In genomic region chr15:76346666-76347506, GRCh38 we compare ENCODE assay signal across 8 cellular contexts. TPM values are rescaled to one million over a fixed set of nuclear protein-coding genes. Genes with fewer than 3 reads are reported as not detected.
DNase-seq lines count a peak whose midpoint lies in the region; ATAC-seq and TF ChIP-seq lines count a peak whose summit lies in the region.

No MANE protein-coding gene starts in this region.

- H3F3A ChIP-seq in DOHH2 (ENCODE audit: control insufficient read depth, insufficient read depth) = peaks cover 7% of the 10 kb centered on the region; the same call in 1 of the 2 replicates

- ATAC-seq in GM18520 (IDR thresholded peaks at IDR 0.05; ENCODE audit: unreplicated experiment) (no peak), HG03097 (IDR thresholded peaks at IDR 0.05; ENCODE audit: low FRiP score, unreplicated experiment) (no peak), GM19351 (IDR thresholded peaks at IDR 0.05; ENCODE audit: unreplicated experiment) (no peak), GM19467 (IDR thresholded peaks at IDR 0.05; ENCODE audit: unreplicated experiment) (no peak)

- H2AFZ ChIP-seq in osteoblast (ENCODE audit: low read length) = no peak overlapping the region

- H3K27me3 ChIP-seq in DOHH2 (ENCODE audit: control insufficient read depth, low read length) (peaks cover 10% of the 10 kb centered on the region; the same call in 1 of the 2 replicates), osteoblast (ENCODE audit: insufficient read depth, low read length) (peaks cover 66% of the 10 kb centered on the region)

- H3K4me1 ChIP-seq in DOHH2 (ENCODE audit: control insufficient read depth, low read length) (peaks cover 6% of the 10 kb centered on the region; the same call in 1 of the 2 replicates), osteoblast (ENCODE audit: insufficient read depth, low read length) (peaks cover 6% of the 10 kb centered on the region)

- no peaks in the 10 kb centered on the region for H3K9me2 ChIP-seq in DOHH2 (replicated peaks; ENCODE audit: control insufficient read depth, low read length)

- H3K27ac ChIP-seq in DOHH2 (ENCODE audit: low read depth, low read length) = no peak overlapping the region
- H3K27ac ChIP-seq in osteoblast (ENCODE audit: low read depth, low read length) = no peak overlapping the region

- DNase-seq in M059J (ENCODE audit: low read depth) = peak; percentile 68
- DNase-seq in fibroblast of pulmonary artery (ENCODE audit: low read depth) = peak; percentile 34
- peak; percentile 81 for DNase-seq in osteoblast (ENCODE audit: insufficient read length, low spot score, missing footprints)

- H3K36me3 ChIP-seq in DOHH2 (ENCODE audit: control insufficient read depth, low read length) (peaks cover 4% of the 10 kb centered on the region), osteoblast (ENCODE audit: insufficient read depth, low read length) (no peaks in the 10 kb centered on the region)

- H3K79me2 ChIP-seq in DOHH2 (ENCODE audit: control insufficient read depth, low read length) (no peaks in the 10 kb centered on the region), osteoblast (ENCODE audit: insufficient read depth, low read length) (no peaks in the 10 kb centered on the region)

- TF ChIP-seq CTCF in DOHH2 (IDR thresholded peaks at IDR 0.05; ENCODE audit: low read depth, low read length, poor library complexity, severe bottlenecking) (no peak), fibroblast of pulmonary artery (IDR thresholded peaks at IDR 0.05; ENCODE audit: low read length, missing control alignments) (no peak), osteoblast (IDR thresholded peaks at IDR 0.05; ENCODE audit: extremely low read depth, low read depth, low read length) (no peak)

- H3K4me2 ChIP-seq in DOHH2 (ENCODE audit: low read length) (peak overlapping the region; percentile 34; the same call in 1 of the 2 replicates), osteoblast (ENCODE audit: insufficient read depth, low read length) (peak overlapping the region; percentile 74)

- H3K9me3 ChIP-seq in DOHH2 (ENCODE audit: control insufficient read depth, insufficient read depth, low read length) = no peaks in the 10 kb centered on the region
- no peaks in the 10 kb centered on the region for H3K9me3 ChIP-seq in osteoblast (ENCODE audit: low read depth, low read length)

- no peak overlapping the region for H3K4me3 ChIP-seq in DOHH2 (ENCODE audit: low read length)
- peak overlapping the region; percentile 31 for H3K4me3 ChIP-seq in fibroblast of pulmonary artery (replicated peaks; ENCODE audit: low read depth, low read length)
- H3K4me3 ChIP-seq in osteoblast (ENCODE audit: insufficient read depth, low read length) = peak overlapping the region; percentile 67

- no peaks in the 10 kb centered on the region for H4K20me1 ChIP-seq in DOHH2 (ENCODE audit: control insufficient read depth, insufficient read depth, low read depth, low read length)
- no peaks in the 10 kb centered on the region for H4K20me1 ChIP-seq in osteoblast (ENCODE audit: insufficient read depth, low read length)

RNA-seq across cellular contexts. Expression of gene ISL2, which starts 10.3 kb away (rescaled TPM):
- 4.0 and 4.4 TPM in 2 replicates for total RNA-seq in M059J (2014; rRNA removed; shearing (Covaris generic))
- total RNA-seq in osteoblast = 0.29 and 1.1 TPM in 2 replicates

RNA-seq across cellular contexts. Expression of gene ETFA, which starts 35.6 kb away (rescaled TPM):
- 91.3 and 166 TPM in 2 replicates for total RNA-seq in M059J (2014; rRNA removed; shearing (Covaris generic))
- 85.0 and 110 TPM in 2 replicates for total RNA-seq in osteoblast
